ENCODE assay signal across 1 cellular context in the genomic region with DNA sequence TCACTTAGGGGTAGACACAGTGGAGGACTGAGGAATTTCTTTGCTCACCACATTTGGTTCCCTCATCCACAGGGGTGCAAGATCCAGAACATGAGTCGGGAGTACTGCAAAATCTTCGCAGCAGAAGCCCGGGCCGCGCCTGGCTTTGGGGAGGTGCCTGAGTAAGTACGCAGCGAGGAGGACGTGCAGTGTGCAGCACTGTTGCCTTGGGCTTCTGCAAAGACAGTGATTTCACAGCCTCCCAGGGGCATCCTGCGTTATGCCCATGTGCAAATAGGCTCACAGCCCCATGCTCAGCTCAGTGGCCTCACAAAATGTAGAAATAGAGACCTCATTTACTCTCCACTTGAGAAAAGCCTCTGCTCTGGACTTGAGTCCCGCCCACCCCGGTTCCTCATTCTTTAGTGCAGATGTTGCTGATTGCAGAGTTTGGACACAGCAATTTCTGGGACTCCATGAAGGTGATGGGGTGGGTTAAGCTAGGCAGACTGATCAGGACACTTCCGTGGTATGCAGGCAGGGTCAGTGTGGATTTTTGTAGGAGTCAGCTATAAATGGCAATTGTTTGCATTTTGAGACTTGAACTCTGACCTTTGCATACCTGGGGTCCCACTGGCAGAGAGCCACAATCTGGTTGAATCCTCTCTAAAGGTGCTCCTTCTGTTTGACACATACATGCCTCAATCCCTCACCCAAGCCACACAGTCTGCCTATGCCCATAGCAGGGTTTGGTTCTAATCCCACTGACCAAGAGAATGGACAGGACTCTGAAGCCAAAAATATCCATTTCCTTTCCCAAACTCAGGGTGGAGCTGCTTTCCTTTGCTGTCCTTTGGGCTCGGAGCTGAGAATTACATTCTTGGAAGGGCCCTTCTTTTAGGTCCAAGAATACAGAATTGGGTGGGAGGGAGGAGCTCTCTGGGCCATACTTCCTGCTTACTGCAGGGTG.
A peak's percentile ranks its signal among the peaks of the same experiment; 100 is the strongest.
TF ChIP-seq lines count a peak whose summit lies in the region.

No MANE protein-coding gene starts in this region.

TF ChIP-seq in HepG2, 621 proteins besides CTCF, POLR2A, EP300 and RAD21:
- TF ChIP-seq NKX3-1 (CRISPR knock-in tag; IDR thresholded peaks at IDR 0.05) (no peak), ZNF329 (CRISPR knock-in tag; IDR thresholded peaks at IDR 0.05; ENCODE audit: low read depth) (no peak), ZNF263 (CRISPR knock-in tag; IDR thresholded peaks at IDR 0.05) (peak; percentile 70), TAF15 (IDR thresholded peaks at IDR 0.05; ENCODE audit: low read depth, low read length, poor library complexity, severe bottlenecking) (no peak), ZNF780A (CRISPR knock-in tag; IDR thresholded peaks at IDR 0.05) (no peak), NR2F6 (IDR thresholded peaks at IDR 0.05) (peak; percentile 58), NR2F6 (CRISPR knock-in tag; IDR thresholded peaks at IDR 0.05) (0 out of 2 replicates have a peak, but pooled peaks have one; percentile 7), TEAD3 (CRISPR knock-in tag; optimal IDR thresholded peaks at IDR 0.05; ENCODE audit: borderline replicate concordance) (peak; percentile 21), MAFK (conservative IDR thresholded peaks at IDR 0.05 in 1 of 2, IDR thresholded peaks at IDR 0.05 in 1 of 2; ENCODE audit: low read length in 2 of 2) (peak; percentile 58 to 68), SIN3A (IDR thresholded peaks at IDR 0.05; ENCODE audit: borderline replicate concordance, low read depth, low read length) (no peak), PHF21A (CRISPR knock-in tag; IDR thresholded peaks at IDR 0.05) (0 out of 2 replicates have a peak, but pooled peaks have one; percentile 34), KLF9 (CRISPR knock-in tag; IDR thresholded peaks at IDR 0.05; ENCODE audit: low read depth) (no peak), ZMYM3 (CRISPR knock-in tag; IDR thresholded peaks at IDR 0.05) (no peak), AGO2 (optimal IDR thresholded peaks at IDR 0.05; ENCODE audit: low read depth, low read length) (no peak), NFE2 (CRISPR knock-in tag; IDR thresholded peaks at IDR 0.05) (no peak), NONO (IDR thresholded peaks at IDR 0.05) (no peak), NONO (CRISPR knock-in tag; conservative IDR thresholded peaks at IDR 0.05) (no peak), MAFF (IDR thresholded peaks at IDR 0.05; ENCODE audit: low read depth, low read length) (peak; percentile 56; the same call in 1 of the 2 replicates), RCOR2 (CRISPR knock-in tag; IDR thresholded peaks at IDR 0.05) (no peak), CHD4 (IDR thresholded peaks at IDR 0.05; ENCODE audit: borderline replicate concordance, low read length) (no peak), RXRB (CRISPR knock-in tag; IDR thresholded peaks at IDR 0.05; ENCODE audit: borderline replicate concordance) (no peak)
- TF ChIP-seq, protein P1, sequence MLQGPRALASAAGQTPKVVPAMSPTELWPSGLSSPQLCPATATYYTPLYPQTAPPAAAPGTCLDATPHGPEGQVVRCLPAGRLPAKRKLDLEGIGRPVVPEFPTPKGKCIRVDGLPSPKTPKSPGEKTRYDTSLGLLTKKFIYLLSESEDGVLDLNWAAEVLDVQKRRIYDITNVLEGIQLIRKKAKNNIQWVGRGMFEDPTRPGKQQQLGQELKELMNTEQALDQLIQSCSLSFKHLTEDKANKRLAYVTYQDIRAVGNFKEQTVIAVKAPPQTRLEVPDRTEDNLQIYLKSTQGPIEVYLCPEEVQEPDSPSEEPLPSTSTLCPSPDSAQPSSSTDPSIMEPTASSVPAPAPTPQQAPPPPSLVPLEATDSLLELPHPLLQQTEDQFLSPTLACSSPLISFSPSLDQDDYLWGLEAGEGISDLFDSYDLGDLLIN (CRISPR knock-in tag; IDR thresholded peaks at IDR 0.05; ENCODE audit: borderline replicate concordance): no peak
- TF ChIP-seq, protein P2, sequence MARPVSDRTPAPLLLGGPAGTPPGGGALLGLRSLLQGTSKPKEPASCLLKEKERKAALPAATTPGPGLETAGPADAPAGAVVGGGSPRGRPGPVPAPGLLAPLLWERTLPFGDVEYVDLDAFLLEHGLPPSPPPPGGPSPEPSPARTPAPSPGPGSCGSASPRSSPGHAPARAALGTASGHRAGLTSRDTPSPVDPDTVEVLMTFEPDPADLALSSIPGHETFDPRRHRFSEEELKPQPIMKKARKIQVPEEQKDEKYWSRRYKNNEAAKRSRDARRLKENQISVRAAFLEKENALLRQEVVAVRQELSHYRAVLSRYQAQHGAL (CRISPR knock-in tag; IDR thresholded peaks at IDR 0.05; ENCODE audit: not compliant biosample characterization): no peak
- TF ChIP-seq, protein P3, sequence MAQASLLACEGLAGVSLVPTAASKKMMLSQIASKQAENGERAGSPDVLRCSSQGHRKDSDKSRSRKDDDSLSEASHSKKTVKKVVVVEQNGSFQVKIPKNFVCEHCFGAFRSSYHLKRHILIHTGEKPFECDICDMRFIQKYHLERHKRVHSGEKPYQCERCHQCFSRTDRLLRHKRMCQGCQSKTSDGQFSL (CRISPR knock-in tag; IDR thresholded peaks at IDR 0.05): no peak
- TF ChIP-seq, protein P4, sequence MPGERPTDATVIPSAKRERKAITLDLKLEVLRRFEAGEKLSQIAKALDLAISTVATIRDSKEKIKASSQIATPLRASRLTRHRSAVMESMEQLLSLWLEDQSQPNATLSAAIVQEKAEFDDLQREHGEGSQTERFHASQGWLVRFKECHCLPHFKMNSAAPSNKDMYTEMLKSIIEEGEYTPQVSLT (CRISPR knock-in tag; IDR thresholded peaks at IDR 0.05; ENCODE audit: borderline replicate concordance, low read depth): no peak
- TF ChIP-seq, protein P5, sequence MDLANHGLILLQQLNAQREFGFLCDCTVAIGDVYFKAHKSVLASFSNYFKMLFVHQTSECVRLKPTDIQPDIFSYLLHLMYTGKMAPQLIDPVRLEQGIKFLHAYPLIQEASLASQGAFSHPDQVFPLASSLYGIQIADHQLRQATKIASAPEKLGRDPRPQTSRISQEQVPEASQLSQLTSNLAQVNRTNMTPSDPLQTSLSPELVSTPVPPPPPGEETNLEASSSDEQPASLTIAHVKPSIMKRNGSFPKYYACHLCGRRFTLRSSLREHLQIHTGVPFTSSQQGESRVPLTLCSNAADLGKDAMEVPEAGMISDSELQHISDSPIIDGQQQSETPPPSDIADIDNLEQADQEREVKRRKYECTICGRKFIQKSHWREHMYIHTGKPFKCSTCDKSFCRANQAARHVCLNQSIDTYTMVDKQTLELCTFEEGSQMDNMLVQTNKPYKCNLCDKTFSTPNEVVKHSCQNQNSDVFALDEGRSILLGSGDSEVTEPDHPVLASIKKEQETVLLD (CRISPR knock-in tag; IDR thresholded peaks at IDR 0.05; ENCODE audit: low read depth): no peak
- TF ChIP-seq, protein P6, sequence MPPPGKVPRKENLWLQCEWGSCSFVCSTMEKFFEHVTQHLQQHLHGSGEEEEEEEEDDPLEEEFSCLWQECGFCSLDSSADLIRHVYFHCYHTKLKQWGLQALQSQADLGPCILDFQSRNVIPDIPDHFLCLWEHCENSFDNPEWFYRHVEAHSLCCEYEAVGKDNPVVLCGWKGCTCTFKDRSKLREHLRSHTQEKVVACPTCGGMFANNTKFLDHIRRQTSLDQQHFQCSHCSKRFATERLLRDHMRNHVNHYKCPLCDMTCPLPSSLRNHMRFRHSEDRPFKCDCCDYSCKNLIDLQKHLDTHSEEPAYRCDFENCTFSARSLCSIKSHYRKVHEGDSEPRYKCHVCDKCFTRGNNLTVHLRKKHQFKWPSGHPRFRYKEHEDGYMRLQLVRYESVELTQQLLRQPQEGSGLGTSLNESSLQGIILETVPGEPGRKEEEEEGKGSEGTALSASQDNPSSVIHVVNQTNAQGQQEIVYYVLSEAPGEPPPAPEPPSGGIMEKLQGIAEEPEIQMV (CRISPR knock-in tag; IDR thresholded peaks at IDR 0.05; ENCODE audit: low read depth): no peak
